Comparison of ENCODE assay signal across 17 cellular contexts in the genomic region with DNA sequence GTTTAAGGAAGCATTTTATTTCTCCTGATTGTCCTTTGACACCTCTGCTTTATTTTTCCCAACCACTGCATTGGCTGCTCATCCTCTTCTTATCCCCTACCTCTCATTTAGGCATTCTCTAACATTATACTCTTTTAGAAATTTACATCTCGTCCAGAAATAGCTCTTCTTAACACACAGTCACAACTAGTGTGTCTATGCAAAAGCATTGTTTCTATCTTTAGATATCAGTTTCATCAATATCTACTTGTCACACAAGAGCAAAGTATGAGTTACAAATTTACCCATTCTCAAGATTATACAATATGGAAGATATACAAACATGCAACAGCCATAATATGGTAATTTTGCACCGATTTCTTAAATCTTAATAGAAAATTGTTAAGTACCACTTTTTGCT.
"Had no signal": no experiment of that assay in that cellular context is flagged by ENCODE, and none has a peak within 500 bp of the region (broad histone marks: within the 10 kb centered on the region; RNA-seq: fewer than 3 reads in every experiment).

No MANE protein-coding gene starts in this region.

- ATAC-seq: activated CD4-positive, CD25-positive, alpha-beta regulatory T cell treated with anti-CD3 and anti-CD28 coated beads, Interleukin-2, amount 50 U/mL, for 24 hours; body of pancreas; heart right ventricle; left cardiac atrium; natural killer cell treated with Interleukin-12 subunit alpha and Interleukin-12 subunit beta and Interleukin-15 and Interleukin-18, amount 100 ng/mL, for 72 hours had no signal

- DNase-seq: activated CD8-positive, alpha-beta memory T cell treated with anti-CD3 and anti-CD28 coated beads, Interleukin-2, amount 50 U/mL, for 48 hours; activated effector memory CD4-positive, alpha-beta T cell treated with anti-CD3 and anti-CD28 coated beads, Interleukin-2, amount 50 U/mL, for 16 hours; activated naive CD4-positive, alpha-beta T cell treated with anti-CD3 and anti-CD28 coated beads, Interleukin-2, amount 50 U/mL, for 16 hours; activated T-cell treated with anti-CD3 and anti-CD28 coated beads, Interleukin-2, amount 50 U/mL, for 48 hours; anterior cingulate cortex; body of pancreas; effector CD4-positive, alpha-beta T cell; heart right ventricle; islet precursor cell; left cardiac atrium; stimulated activated CD4-positive, alpha-beta T cell treated with anti-CD3 and anti-CD28 coated beads, Interleukin-4, amount 100 ng/mL, for 24 hours; stimulated activated naive CD4-positive, alpha-beta T cell treated with Interleukin-2 at 50 U/mL for 16 hours had no signal

- H3K27ac Mint-ChIP-seq: dendritic cell treated with granulocyte-macrophage colony-stimulating factor and Interleukin-4, amounts not matched to agents 40 ng/mL and 50 ng/mL, for 4 days; type B pancreatic cell had no signal

- H3K36me3 Mint-ChIP-seq: type B pancreatic cell had no signal

- FAIRE-seq: endometrium had no signal

- H3K4me3 Mint-ChIP-seq: dendritic cell treated with granulocyte-macrophage colony-stimulating factor and Interleukin-4, amounts not matched to agents 40 ng/mL and 50 ng/mL, for 4 days; natural killer cell treated with Interleukin-12 subunit alpha and Interleukin-12 subunit beta and Interleukin-15 and Interleukin-18, amount 100 ng/mL, for 72 hours; type B pancreatic cell had no signal

- H3K27me3 Mint-ChIP-seq: dendritic cell treated with granulocyte-macrophage colony-stimulating factor and Interleukin-4, amounts not matched to agents 40 ng/mL and 50 ng/mL, for 4 days; type B pancreatic cell had no signal
